ENCODE assay signal across 13 cellular contexts in the genomic region with DNA sequence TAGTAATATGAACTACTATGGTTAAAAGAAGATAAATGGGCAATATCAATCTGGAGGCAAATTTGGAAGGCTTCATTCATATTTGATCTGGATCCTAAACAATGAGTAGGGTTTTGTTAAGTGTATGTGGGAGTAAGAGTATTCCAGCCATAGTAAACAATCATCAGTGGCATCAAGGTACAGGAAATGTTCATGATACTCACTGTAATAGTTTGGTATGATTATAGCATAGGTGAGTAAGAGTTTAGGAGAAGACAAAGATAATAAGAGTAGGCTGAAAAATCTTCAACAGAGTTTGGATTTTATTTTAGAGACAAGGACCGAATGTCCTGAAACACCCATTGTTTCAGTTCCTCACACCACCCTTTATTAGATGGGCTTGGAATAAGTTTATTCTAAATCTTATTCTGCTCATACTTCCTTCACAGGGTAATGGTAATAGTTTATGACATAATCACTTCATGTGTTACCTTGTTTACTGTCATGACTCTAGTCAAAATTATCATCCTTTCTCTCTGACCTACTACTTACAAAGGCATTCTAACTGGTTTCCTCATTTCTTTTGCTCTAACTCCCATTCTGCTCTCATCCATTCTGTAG.
"Had no signal": no experiment of that assay in that cellular context is flagged by ENCODE, and none has a peak within 500 bp of the region (broad histone marks: within the 10 kb centered on the region; RNA-seq: fewer than 3 reads in every experiment).

No MANE protein-coding gene starts in this region.

- H3K27ac Mint-ChIP-seq: activated CD4-positive, alpha-beta memory T cell treated with anti-CD3 and anti-CD28 coated beads, Interleukin-2, amount 10 ng/mL, durations not matched to agents 7 days and 5 days; activated T-cell treated with anti-CD3 and anti-CD28 coated beads, Interleukin-2, amount 50 U/mL, for 72 hours; neural progenitor cell; type B pancreatic cell had no signal

- FAIRE-seq: colon, small intestine had no signal

- ATAC-seq: gastrocnemius medialis, heart right ventricle, left lung had no signal

- H3K27me3 Mint-ChIP-seq: activated CD4-positive, alpha-beta memory T cell treated with anti-CD3 and anti-CD28 coated beads, Interleukin-2, amount 10 ng/mL, durations not matched to agents 7 days and 5 days; type B pancreatic cell had no signal

- H3K4me3 Mint-ChIP-seq: activated CD4-positive, alpha-beta memory T cell treated with anti-CD3 and anti-CD28 coated beads, Interleukin-2, amount 10 ng/mL, durations not matched to agents 7 days and 5 days; activated T-cell treated with anti-CD3 and anti-CD28 coated beads, Interleukin-2, amount 50 U/mL, for 72 hours; neural progenitor cell; type B pancreatic cell had no signal

- DNase-seq: activated CD4-positive, alpha-beta memory T cell treated with anti-CD3 and anti-CD28 coated beads, Interleukin-2, amount 10 ng/mL, durations not matched to agents 7 days and 5 days; activated CD4-positive, alpha-beta T cell treated with anti-CD3 and anti-CD28 coated beads for 1 hour; activated T-cell treated with anti-CD3 and anti-CD28 coated beads, Interleukin-2, amount 50 U/mL, for 72 hours; effector memory CD4-positive, alpha-beta T cell; gastrocnemius medialis; heart right ventricle; islet precursor cell; left lung; small intestine; substantia nigra had no signal

- H3K9me3 Mint-ChIP-seq: activated CD4-positive, alpha-beta memory T cell treated with anti-CD3 and anti-CD28 coated beads, Interleukin-2, amount 10 ng/mL, durations not matched to agents 7 days and 5 days; activated T-cell treated with anti-CD3 and anti-CD28 coated beads, Interleukin-2, amount 50 U/mL, for 72 hours had no signal
